8 cellular contexts compared by ENCODE assay signal in genomic region chr18:60654298-60654697, GRCh38.
"Had no signal": no experiment of that assay in that cellular context is flagged by ENCODE, and none has a peak within 500 bp of the region (broad histone marks: within the 10 kb centered on the region; RNA-seq: fewer than 3 reads in every experiment).

No MANE protein-coding gene starts in this region.

- H3K4me3 ChIP-seq: K562 had no signal

- H3K4me3 Mint-ChIP-seq: IgD-negative memory B cell had no signal

- H3K27ac Mint-ChIP-seq: IgD-negative memory B cell had no signal

- H3K4me2 ChIP-seq: KMS-11 had no signal

- H3K27ac ChIP-seq: HL-60, KMS-11 had no signal

- ATAC-seq: HepG2, K562 had no signal

- H3K27me3 Mint-ChIP-seq: IgD-negative memory B cell had no signal

- DNase-seq: IMR-90, KBM-7, KG1 had no signal

- H3K36me3 Mint-ChIP-seq: IgD-negative memory B cell had no signal
